27 cellular contexts compared by ENCODE assay signal in the genomic region with DNA sequence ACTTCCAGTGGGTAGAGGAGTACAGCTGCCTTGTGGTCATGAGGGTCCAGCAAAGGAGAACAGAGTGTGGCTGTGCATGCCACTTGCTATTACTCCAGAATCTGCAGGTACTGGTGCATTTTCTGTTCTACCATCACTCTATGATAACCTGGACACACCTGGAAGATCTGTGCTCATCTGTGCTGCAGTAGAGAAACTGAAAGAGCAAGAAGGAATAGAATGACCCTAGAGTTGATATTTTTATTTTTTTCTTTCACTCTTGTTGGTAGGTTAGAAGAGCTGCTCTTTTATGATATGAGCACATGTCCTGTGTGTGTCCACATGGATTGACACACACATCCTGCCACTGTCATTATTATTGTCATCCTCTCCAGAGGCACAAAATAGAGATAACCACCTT.
"Had no signal": no experiment of that assay in that cellular context is flagged by ENCODE, and none has a peak within 500 bp of the region (broad histone marks: within the 10 kb centered on the region; RNA-seq: fewer than 3 reads in every experiment).

No MANE protein-coding gene starts in this region.

- H3K27ac ChIP-seq: PC-9, SJSA1 had no signal

- H3K4me2 ChIP-seq: PC-9, SK-N-SH had no signal

- H3K9ac ChIP-seq: SK-N-SH had no signal

- H2AFZ ChIP-seq: PC-9 had no signal

- H3K9me3 ChIP-seq: SJSA1, SK-N-SH had no signal

- H3K9me2 ChIP-seq: SK-N-SH had no signal

- H3K4me3 ChIP-seq: PC-9, SJSA1 had no signal

- ATAC-seq: Panc1 had no signal

- H3K27me3 ChIP-seq: SJSA1 had no signal

- DNase-seq: NCI-H1048, NCI-H1092 treated with DMSO at 0.1 percent for 48 hours, NCI-H1105 treated with DMSO at 0.1 percent for 48 hours, NCI-H1417, NCI-H1436, NCI-H146, NCI-H1694, NCI-H187, NCI-H1930, NCI-H2029 treated with DMSO at 0.1 percent for 48 hours, NCI-H2081 treated with DMSO at 0.1 percent for 48 hours, NCI-H2107, NCI-H2171, NCI-H226, NCI-H446 treated with DMSO at 0.1 percent for 48 hours, NCI-H510A, NCI-H69, NCI-H748 treated with DMSO at 0.1 percent for 48 hours, NCI-H82, PC-9, Right ventricle myocardium superior, SHP77 treated with DMSO at 0.1 percent for 48 hours, SK-N-SH, SW 1271, T-helper 1 cell had no signal

- H3K36me3 ChIP-seq: SJSA1 had no signal
